In genomic region chr11:69209421-69209820, GRCh38 we compare ENCODE assay signal across 19 cellular contexts.
"Had no signal": no experiment of that assay in that cellular context is flagged by ENCODE, and none has a peak within 500 bp of the region (broad histone marks: within the 10 kb centered on the region; RNA-seq: fewer than 3 reads in every experiment).

No MANE protein-coding gene starts in this region.

- H3K4me3 ChIP-seq: adrenal gland, Peyer's patch had no signal

- H3K27me3 ChIP-seq: adrenal gland, Peyer's patch had no signal

- H3K27ac ChIP-seq: adrenal gland, Peyer's patch, RWPE1 had no signal

- H3K9me3 ChIP-seq: adrenal gland, Peyer's patch had no signal

- H3K36me3 ChIP-seq: adrenal gland, Peyer's patch had no signal

- ATAC-seq: activated CD4-positive, CD25-positive, alpha-beta regulatory T cell treated with anti-CD3 and anti-CD28 coated beads, Interleukin-2, amount 50 U/mL, for 24 hours; activated T-helper 17 cell treated with anti-CD3 and anti-CD28 coated beads, Interleukin-2, amount 50 U/mL, for 72 hours had no signal

- H3K4me1 ChIP-seq: Peyer's patch had no signal

- DNase-seq: activated CD4-positive, alpha-beta T cell treated with anti-CD3 and anti-CD28 coated beads for 4 hours; activated CD8-positive, alpha-beta memory T cell treated with anti-CD3 and anti-CD28 coated beads, Interleukin-2, amount 50 U/mL, for 4 hours; activated CD8-positive, alpha-beta T cell treated with anti-CD3 and anti-CD28 coated beads for 36 hours; activated naive CD8-positive, alpha-beta T cell treated with anti-CD3 and anti-CD28 coated beads, Interleukin-2, amount 10 ng/mL, durations not matched to agents 7 days and 5 days; adrenal gland; anterior cingulate cortex; MM.1S; NCI-H1105; NCI-H1436 treated with DMSO at 0.1 percent for 48 hours; NCI-H187; NCI-H2081; NCI-H510A treated with DMSO at 0.1 percent for 48 hours; NCI-H69; NK-92 treated with Interleukin-12 subunit alpha and Interleukin-12 subunit beta, amount 100 ng/mL, for 24 hours; SHP77 treated with DMSO at 0.1 percent for 48 hours had no signal
